In the genomic region with DNA sequence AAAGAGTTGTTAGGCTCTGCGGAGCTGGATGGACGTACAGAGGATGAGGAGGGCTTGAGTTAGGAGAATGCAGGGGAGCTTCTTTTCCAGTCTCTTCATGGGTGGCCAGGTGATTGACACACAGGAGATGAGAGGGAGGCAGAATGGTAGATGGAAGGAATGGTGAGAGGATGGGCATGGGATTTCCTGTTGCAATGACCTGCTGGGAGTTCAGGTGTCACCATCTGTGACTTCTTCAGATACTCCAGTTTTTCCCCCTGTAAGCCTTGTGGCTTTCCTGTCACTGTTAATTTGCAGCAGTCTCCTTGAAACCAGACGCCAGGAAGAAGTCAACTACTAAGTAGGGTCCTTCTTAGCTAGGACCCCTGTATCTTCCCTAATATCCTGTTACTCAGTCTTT, we compare ENCODE assay signal across 30 cellular contexts.
"Had no signal": no experiment of that assay in that cellular context is flagged by ENCODE, and none has a peak within 500 bp of the region (broad histone marks: within the 10 kb centered on the region; RNA-seq: fewer than 3 reads in every experiment).

No MANE protein-coding gene starts in this region.

- H3K36me3 ChIP-seq: gastrocnemius medialis, left ventricle myocardium inferior, right atrium auricular region, stomach, suprapubic skin, tibial artery, upper lobe of right lung had no signal

- H3K4me3 ChIP-seq: body of pancreas, gastrocnemius medialis, hepatocyte, left ventricle myocardium inferior, lung, psoas muscle, right atrium auricular region, stomach, suprapubic skin, tibial artery, upper lobe of right lung had no signal

- H3K9ac ChIP-seq: parathyroid adenoma had no signal

- H3K27me3 Mint-ChIP-seq: activated B cell treated with CpG ODN at 0.5 μM for 24 hours; activated CD8-positive, alpha-beta T cell treated with anti-CD3 and anti-CD28 coated beads for 36 hours; activated naive CD4-positive, alpha-beta T cell treated with anti-CD3 and anti-CD28 coated beads, Interleukin-2, amount 50 U/mL, for 24 hours; activated naive CD8-positive, alpha-beta T cell treated with anti-CD3 and anti-CD28 coated beads, Interleukin-2, amount 50 U/mL, for 24 hours; activated T-helper 17 cell treated with anti-CD3 and anti-CD28 coated beads, Interleukin-2, amount 50 U/mL, for 72 hours; dendritic cell treated with granulocyte-macrophage colony-stimulating factor and Interleukin-4, amounts not matched to agents 40 ng/mL and 50 ng/mL, for 4 days had no signal

- H3K4me3 Mint-ChIP-seq: activated B cell treated with CpG ODN at 0.5 μM for 24 hours; activated CD8-positive, alpha-beta T cell treated with anti-CD3 and anti-CD28 coated beads for 36 hours; activated naive CD4-positive, alpha-beta T cell treated with anti-CD3 and anti-CD28 coated beads, Interleukin-2, amount 50 U/mL, for 24 hours; activated naive CD8-positive, alpha-beta T cell treated with anti-CD3 and anti-CD28 coated beads, Interleukin-2, amount 50 U/mL, for 24 hours; activated T-cell treated with anti-CD3 and anti-CD28 coated beads, Interleukin-2, amount 50 U/mL, for 4 hours; activated T-helper 17 cell treated with anti-CD3 and anti-CD28 coated beads, Interleukin-2, amount 50 U/mL, for 72 hours; dendritic cell treated with granulocyte-macrophage colony-stimulating factor and Interleukin-4, amounts not matched to agents 40 ng/mL and 50 ng/mL, for 4 days; naive B cell; stimulated activated naive B cell treated with anti-CD40 and anti-IgM and Interleukin-4, amounts not matched to agents 10 μg/mL and 1 μg/mL and 100 μg/mL, for 72 hours; T-cell had no signal

- H3K27ac ChIP-seq: body of pancreas, gastrocnemius medialis, hepatocyte, left ventricle myocardium inferior, parathyroid adenoma, psoas muscle, right atrium auricular region, suprapubic skin, tibial artery had no signal

- ATAC-seq: activated CD8-positive, alpha-beta T cell treated with anti-CD3 and anti-CD28 coated beads for 36 hours; activated naive CD8-positive, alpha-beta T cell treated with anti-CD3 and anti-CD28 coated beads, Interleukin-2, amount 50 U/mL, for 24 hours; activated T-cell treated with anti-CD3 and anti-CD28 coated beads, Interleukin-2, amount 50 U/mL, for 4 hours; activated T-helper 17 cell treated with anti-CD3 and anti-CD28 coated beads, Interleukin-2, amount 50 U/mL, for 72 hours; body of pancreas; gastrocnemius medialis; psoas muscle; stimulated activated naive B cell treated with anti-CD40 and anti-IgM and Interleukin-4, amounts not matched to agents 10 μg/mL and 1 μg/mL and 100 μg/mL, for 72 hours; T-cell; upper lobe of right lung had no signal

- H3K27ac Mint-ChIP-seq: activated B cell treated with CpG ODN at 0.5 μM for 24 hours; activated CD8-positive, alpha-beta T cell treated with anti-CD3 and anti-CD28 coated beads for 36 hours; activated naive CD4-positive, alpha-beta T cell treated with anti-CD3 and anti-CD28 coated beads, Interleukin-2, amount 50 U/mL, for 24 hours; activated naive CD8-positive, alpha-beta T cell treated with anti-CD3 and anti-CD28 coated beads, Interleukin-2, amount 50 U/mL, for 24 hours; activated T-helper 17 cell treated with anti-CD3 and anti-CD28 coated beads, Interleukin-2, amount 50 U/mL, for 72 hours; dendritic cell treated with granulocyte-macrophage colony-stimulating factor and Interleukin-4, amounts not matched to agents 40 ng/mL and 50 ng/mL, for 4 days; stimulated activated naive B cell treated with anti-CD40 and anti-IgM and Interleukin-4, amounts not matched to agents 10 μg/mL and 1 μg/mL and 100 μg/mL, for 72 hours; T-cell had no signal

- H3K36me3 Mint-ChIP-seq: stimulated activated naive B cell treated with anti-CD40 and anti-IgM and Interleukin-4, amounts not matched to agents 10 μg/mL and 1 μg/mL and 100 μg/mL, for 72 hours; T-cell had no signal

- H3K27me3 ChIP-seq: body of pancreas, gastrocnemius medialis, hepatocyte, right atrium auricular region, stomach, suprapubic skin, tibial artery, upper lobe of right lung had no signal

- H3K9me3 ChIP-seq: body of pancreas, gastrocnemius medialis, left ventricle myocardium inferior, psoas muscle, right atrium auricular region, stomach, suprapubic skin, tibial artery, upper lobe of right lung had no signal

- H3K4me1 Mint-ChIP-seq: activated B cell treated with CpG ODN at 0.5 μM for 24 hours; activated naive CD4-positive, alpha-beta T cell treated with anti-CD3 and anti-CD28 coated beads, Interleukin-2, amount 50 U/mL, for 24 hours; activated naive CD8-positive, alpha-beta T cell treated with anti-CD3 and anti-CD28 coated beads, Interleukin-2, amount 50 U/mL, for 24 hours; activated T-helper 17 cell treated with anti-CD3 and anti-CD28 coated beads, Interleukin-2, amount 50 U/mL, for 72 hours; naive B cell; stimulated activated naive B cell treated with anti-CD40 and anti-IgM and Interleukin-4, amounts not matched to agents 10 μg/mL and 1 μg/mL and 100 μg/mL, for 72 hours; T-cell had no signal

- H3K9me3 Mint-ChIP-seq: activated B cell treated with CpG ODN at 0.5 μM for 24 hours; activated CD8-positive, alpha-beta T cell treated with anti-CD3 and anti-CD28 coated beads for 36 hours; activated naive CD4-positive, alpha-beta T cell treated with anti-CD3 and anti-CD28 coated beads, Interleukin-2, amount 50 U/mL, for 24 hours; activated naive CD8-positive, alpha-beta T cell treated with anti-CD3 and anti-CD28 coated beads, Interleukin-2, amount 50 U/mL, for 24 hours; activated T-cell treated with anti-CD3 and anti-CD28 coated beads, Interleukin-2, amount 50 U/mL, for 4 hours; activated T-helper 17 cell treated with anti-CD3 and anti-CD28 coated beads, Interleukin-2, amount 50 U/mL, for 72 hours; dendritic cell treated with granulocyte-macrophage colony-stimulating factor and Interleukin-4, amounts not matched to agents 40 ng/mL and 50 ng/mL, for 4 days; stimulated activated naive B cell treated with anti-CD40 and anti-IgM and Interleukin-4, amounts not matched to agents 10 μg/mL and 1 μg/mL and 100 μg/mL, for 72 hours; T-cell had no signal

- DNase-seq: activated B cell treated with CpG ODN at 0.5 μM for 24 hours; activated CD4-positive, alpha-beta T cell treated with anti-CD3 and anti-CD28 coated beads, Interleukin-2, amount 50 U/mL, for 1 hour; activated CD8-positive, alpha-beta T cell treated with anti-CD3 and anti-CD28 coated beads for 36 hours; activated gamma-delta T cell treated with Interleukin-2 at 50 U/mL for 16 hours; activated naive CD8-positive, alpha-beta T cell treated with anti-CD3 and anti-CD28 coated beads, Interleukin-2, amount 50 U/mL, for 24 hours; activated T-cell treated with anti-CD3 and anti-CD28 coated beads, Interleukin-2, amount 50 U/mL, for 4 hours; aorta; body of pancreas; effector CD4-positive, alpha-beta T cell; gastrocnemius medialis; islet precursor cell; left ventricle myocardium inferior; naive B cell; nucleus accumbens; psoas muscle; stimulated activated CD4-positive, alpha-beta T cell treated with anti-CD3 and anti-CD28 coated beads, Interleukin-15, amount 100 ng/mL, for 24 hours; stimulated activated CD4-positive, alpha-beta T cell treated with anti-CD3 and anti-CD28 coated beads, Interleukin-2, amount 100 ng/mL, for 24 hours; stimulated activated naive B cell treated with anti-CD40 and anti-IgM and Interleukin-4, amounts not matched to agents 10 μg/mL and 1 μg/mL and 100 μg/mL, for 72 hours; stomach; T-cell; tibial artery; upper lobe of right lung had no signal
